8 cellular contexts compared by ENCODE assay signal in the genomic region with DNA sequence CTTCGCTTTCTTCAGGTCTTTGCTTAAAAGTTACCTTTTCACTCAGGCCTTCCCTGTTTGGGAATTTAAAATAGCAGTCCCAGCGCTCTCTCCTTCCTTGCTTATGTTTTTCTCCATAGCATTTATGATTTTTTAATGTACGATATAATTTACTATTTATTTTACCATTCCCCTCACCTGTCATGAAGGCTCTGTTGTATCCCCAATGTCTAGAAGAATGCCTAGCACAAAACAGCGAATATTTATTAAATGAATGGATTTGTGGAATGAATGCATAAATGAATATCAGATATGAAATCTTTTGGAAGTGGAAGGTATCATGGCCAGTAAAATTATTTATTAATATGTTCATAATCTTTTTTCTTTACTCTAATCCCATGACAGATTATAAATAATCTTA. TPM values are rescaled to one million over a fixed set of nuclear protein-coding genes. Genes with fewer than 3 reads are reported as not detected.
DNase-seq lines count a peak whose midpoint lies in the region; ATAC-seq and TF ChIP-seq lines count a peak whose summit lies in the region.

No MANE protein-coding gene starts in this region.

- TF ChIP-seq CTCF in GM12864 (IDR thresholded peaks at IDR 0.05; ENCODE audit: low read depth, low read length, missing control alignments) (no peak), fibroblast of villous mesenchyme (IDR thresholded peaks at IDR 0.05; ENCODE audit: insufficient read depth, low read depth, low read length) (no peak), gastrocnemius medialis (IDR thresholded peaks at IDR 0.05 in 4 of 5, conservative IDR thresholded peaks at IDR 0.05 in 1 of 5) (no peak)

- DNase-seq in GM12864 (ENCODE audit: low read depth): no peak
- DNase-seq in SJSA1 (ENCODE audit: low read depth in 1 of 2, low spot score in 2 of 2): no peak
- DNase-seq in fibroblast of villous mesenchyme (ENCODE audit: low read depth): no peak
- no peak for DNase-seq in gastrocnemius medialis
- no peak for DNase-seq in sciatic nerve (ENCODE audit: low spot score)
- no peak for DNase-seq in SW 1271 (lab: John Stamatoyannopoulos, UW)

- H3K27me3 ChIP-seq in SJSA1 (replicated peaks) (no peaks in the 10 kb centered on the region), gastrocnemius medialis (no peaks in the 10 kb centered on the region)

- no peak overlapping the region for H3K27ac ChIP-seq in SJSA1
- H3K27ac ChIP-seq in gastrocnemius medialis: peak overlapping the region; percentile 94 to 99 (median 99)

- in situ Hi-C loops in gastrocnemius medialis (cut with MboI; ENCODE audit: low sequenced_read_pairs in 4 of 4): no loop called here

- H3K9me3 ChIP-seq in SJSA1 (replicated peaks) (no peaks in the 10 kb centered on the region), gastrocnemius medialis (no peaks in the 10 kb centered on the region)

- H3K36me3 ChIP-seq in SJSA1 (peaks cover 16% of the 10 kb centered on the region), gastrocnemius medialis (no peaks in the 10 kb centered on the region)

- TF ChIP-seq POLR2A in gastrocnemius medialis (IDR thresholded peaks at IDR 0.05): no peak

- ATAC-seq in gastrocnemius medialis (no peak), GM18870 (IDR thresholded peaks at IDR 0.05; ENCODE audit: unreplicated experiment) (no peak), sciatic nerve (no peak), HG02763 (IDR thresholded peaks at IDR 0.05; ENCODE audit: unreplicated experiment) (no peak)

- H3K4me1 ChIP-seq in SJSA1 (replicated peaks): peaks cover 49% of the 10 kb centered on the region
- peaks cover 41 to 57% of the 10 kb centered on the region in 2 donors for H3K4me1 ChIP-seq in gastrocnemius medialis

- intact Hi-C loops in gastrocnemius medialis (cut with DNase I; ENCODE audit: low total_unique reads) (loop anchor here (2.0 to 5.0 kb wide), 2 partner anchors 98 to 261 kb away; a partner anchor contains a TSS), sciatic nerve (cut with DNase I) (no loop called here)

- H3K4me3 ChIP-seq in GM12864 (ENCODE audit: low read depth, low read length) (peak overlapping the region; percentile 16; the same call in 1 of the 2 replicates), SJSA1 (peak overlapping the region; percentile 91), fibroblast of villous mesenchyme (ENCODE audit: low read depth, low read length) (peak overlapping the region; percentile 87), gastrocnemius medialis (peak overlapping the region; percentile 79 to 99 (median 94))

RNA-seq across cellular contexts. Expression of a gene that starts 0.4 kb away (rescaled TPM):
- 86.3 and 117 TPM in 2 replicates for total RNA-seq in SJSA1 (2014; rRNA removed; shearing (Covaris generic))
- total RNA-seq in fibroblast of villous mesenchyme: 85.4 and 103 TPM in 2 replicates
- total RNA-seq in gastrocnemius medialis: 100 to 1,000 TPM in 3 of 4 donors, 10 to 100 TPM in 1; 65.8 to 206 (median 136) TPM
- total RNA-seq in sciatic nerve: 105 TPM

Comparison
In these comparisons a context has a peak if more than half of its experiments do, and no peak if none do; other contexts are left out.
1. H3K4me3 ChIP-seq: peak in every context shown above with its lines; median percentile 94 in gastrocnemius medialis; 91 in SJSA1; 87 in fibroblast of villous mesenchyme; 16 in GM12864.